In the genomic region with DNA sequence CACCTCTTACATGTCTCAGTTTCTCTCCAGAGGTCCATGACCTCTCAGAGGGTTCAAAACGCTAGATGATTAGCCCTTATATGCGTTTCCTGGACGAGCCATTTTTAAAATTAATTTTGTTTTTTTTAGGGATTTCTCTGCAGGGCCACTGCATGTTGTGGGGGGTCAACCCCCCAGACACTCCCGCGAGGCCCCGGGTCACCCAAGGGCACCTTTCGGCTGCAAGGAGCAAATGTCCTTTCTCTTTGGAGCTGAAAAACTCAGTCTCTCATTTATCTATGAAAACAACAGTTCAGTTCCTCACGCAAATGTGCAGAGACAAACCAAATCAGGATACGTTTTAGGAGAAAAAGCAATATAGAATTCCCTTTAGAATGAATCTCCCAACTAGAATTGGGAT, we compare ENCODE assay signal across 11 cellular contexts.
"Had no signal": no experiment of that assay in that cellular context is flagged by ENCODE, and none has a peak within 500 bp of the region (broad histone marks: within the 10 kb centered on the region; RNA-seq: fewer than 3 reads in every experiment).

No MANE protein-coding gene starts in this region.

- ATAC-seq: activated naive CD4-positive, alpha-beta T cell treated with anti-CD3 and anti-CD28 coated beads, Interleukin-2, amount 50 U/mL, for 72 hours; activated naive CD8-positive, alpha-beta T cell treated with anti-CD3 and anti-CD28 coated beads, Interleukin-2, amount 50 U/mL, for 24 hours; activated T-cell treated with anti-CD3 and anti-CD28 coated beads, Interleukin-2, amount 50 U/mL, for 4 hours; activated T-cell treated with anti-CD3 and anti-CD28 coated beads, Interleukin-2, amount 50 U/mL, for 72 hours; activated T-helper 17 cell treated with anti-CD3 and anti-CD28 coated beads, Interleukin-2, amount 50 U/mL, for 72 hours; body of pancreas had no signal

- H3K27ac ChIP-seq: adrenal gland, ascending aorta, body of pancreas, brain microvascular endothelial cell, breast epithelium, cardiac muscle cell had no signal
